In genomic region chr9:77726814-77727213, GRCh38 we compare ENCODE assay signal across 14 cellular contexts.
"Had no signal": no experiment of that assay in that cellular context is flagged by ENCODE, and none has a peak within 500 bp of the region (broad histone marks: within the 10 kb centered on the region; RNA-seq: fewer than 3 reads in every experiment).

No MANE protein-coding gene starts in this region.

- FAIRE-seq: colon had no signal

- H3K9me3 ChIP-seq: body of pancreas, esophagus muscularis mucosa, left lung, SJCRH30, thyroid gland had no signal

- H3K4me3 Mint-ChIP-seq: naive B cell had no signal

- H3K27me3 ChIP-seq: body of pancreas, esophagus muscularis mucosa, left lung, SJCRH30, thyroid gland had no signal

- H3K4me3 ChIP-seq: body of pancreas, esophagus muscularis mucosa, left lung, SJCRH30, thyroid gland had no signal

- H3K4me1 ChIP-seq: body of pancreas, left lung had no signal

- H3K36me3 Mint-ChIP-seq: naive B cell had no signal

- ATAC-seq: body of pancreas, left lung had no signal

- H3K27me3 Mint-ChIP-seq: naive B cell had no signal

- DNase-seq: activated gamma-delta T cell; amygdala; body of pancreas; caudate nucleus; islet precursor cell; left lung; mammary epithelial cell; naive B cell; SJCRH30; stimulated activated CD4-positive, alpha-beta T cell treated with anti-CD3 and anti-CD28 coated beads, Interleukin-1b, Interleukin-23, amount 100 ng/mL, for 48 hours; T1000; thyroid gland had no signal

- H3K27ac ChIP-seq: body of pancreas, esophagus muscularis mucosa, left lung, SJCRH30, thyroid gland had no signal

- H3K27ac Mint-ChIP-seq: naive B cell had no signal
